In the genomic region with DNA sequence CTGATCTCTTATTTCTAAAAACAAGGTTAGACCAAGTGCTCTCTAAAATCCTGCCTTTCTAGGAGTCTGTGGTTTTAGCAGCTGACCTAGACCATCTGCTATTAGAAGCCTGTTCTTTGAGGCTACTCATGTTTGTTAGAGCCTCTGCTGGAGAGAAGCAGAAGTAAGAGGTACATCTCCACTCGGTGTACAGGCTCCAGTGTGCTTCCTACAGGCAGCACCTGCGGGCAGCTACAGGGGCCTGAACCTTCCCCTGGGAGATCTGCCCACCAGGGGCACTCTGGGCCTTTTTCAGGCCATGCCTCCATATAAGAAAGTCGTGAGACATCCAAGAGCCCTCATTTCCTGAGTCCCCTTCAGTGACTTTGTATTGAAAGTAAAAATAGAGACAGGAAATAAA, we compare ENCODE assay signal across 17 cellular contexts. TPM values are rescaled to one million over a fixed set of nuclear protein-coding genes. Genes with fewer than 3 reads are reported as not detected.
DNase-seq lines count a peak whose midpoint lies in the region; ATAC-seq, FAIRE-seq and TF ChIP-seq lines count a peak whose summit lies in the region.
"Had no signal": no experiment of that assay in that cellular context is flagged by ENCODE, and none has a peak within 500 bp of the region (broad histone marks: within the 10 kb centered on the region; RNA-seq: fewer than 3 reads in every experiment).

No MANE protein-coding gene starts in this region.

- H3K4me2 ChIP-seq in BLaER1, result peak overlapping the region; percentile 84
- no peak overlapping the region for H3K4me2 ChIP-seq in Loucy (ENCODE audit: low read depth, low read length, poor library complexity, severe bottlenecking)
- H3K4me2 ChIP-seq in K562 (ENCODE audit: insufficient read depth, low read length), result no peak overlapping the region
- H3K4me2 ChIP-seq: hepatocyte had no signal

- no peaks in the 10 kb centered on the region for H3K4me1 Mint-ChIP-seq in CD4-positive, alpha-beta memory T cell
- H3K4me1 Mint-ChIP-seq: activated CD4-positive, alpha-beta T cell treated with anti-CD3 and anti-CD28 coated beads, Interleukin-2, amount 10 ng/mL, durations not matched to agents 24 days and 14 days; natural killer cell had no signal

- ATAC-seq in GM18861 (IDR thresholded peaks at IDR 0.05; ENCODE audit: unreplicated experiment), result peak; percentile 51
- peak; percentile 50; the same call in 1 of the 3 replicates for ATAC-seq in K562
- no peak for ATAC-seq in GM19463 (IDR thresholded peaks at IDR 0.05; ENCODE audit: unreplicated experiment)
- no peak for ATAC-seq in lower lobe of right lung
- ATAC-seq: left lung, natural killer cell had no signal

- intact Hi-C loops in K562 (cut with micrococcal nuclease), result no loop called here
- intact Hi-C loops in CD4-positive, alpha-beta memory T cell (cut with micrococcal nuclease), result no loop called here
- intact Hi-C loops in lower lobe of right lung (cut with DNase I), result no loop called here

- no peaks in the 10 kb centered on the region for H3F3A ChIP-seq in Loucy (ENCODE audit: low read depth)

- no peaks in the 10 kb centered on the region for H3K9me2 ChIP-seq in Loucy (replicated peaks; ENCODE audit: low read depth, low read length)

- no peak for DNase-seq in K562 (ENCODE audit: extremely low read depth in 1 of 4, low spot score in 3 of 4)
- no peak for DNase-seq in CD4-positive, alpha-beta memory T cell
- no peak for DNase-seq in lower lobe of right lung
- DNase-seq in stimulated activated CD4-positive, alpha-beta T cell treated with anti-CD3 and anti-CD28 coated beads, Interleukin-15, amount 100 ng/mL, for 24 hours, result no peak
- DNase-seq: activated CD4-positive, alpha-beta T cell treated with anti-CD3 and anti-CD28 coated beads, Interleukin-2, amount 10 ng/mL, durations not matched to agents 24 days and 14 days; AML-193; left lung; natural killer cell; thyroid gland had no signal

- H3K9me3 ChIP-seq in BLaER1 (no peaks in the 10 kb centered on the region), Loucy (ENCODE audit: insufficient read depth, low read depth, low read length) (no peaks in the 10 kb centered on the region), K562 (replicated peaks; ENCODE audit: control insufficient read depth, insufficient read depth, low read depth, low read length) (no peaks in the 10 kb centered on the region), lower lobe of right lung (no peaks in the 10 kb centered on the region)
- H3K9me3 ChIP-seq in CD4-positive, alpha-beta memory T cell (ENCODE audit: control insufficient read depth in 1 of 2, low read length in 2 of 2), result no peaks in the 10 kb centered on the region
- H3K9me3 ChIP-seq: HAP-1, left lung, thyroid gland had no signal

- H3K4me3 Mint-ChIP-seq in CD4-positive, alpha-beta memory T cell, result no peak overlapping the region
- H3K4me3 Mint-ChIP-seq: activated CD4-positive, alpha-beta T cell treated with anti-CD3 and anti-CD28 coated beads, Interleukin-2, amount 10 ng/mL, durations not matched to agents 24 days and 14 days; activated T-helper 1 cell treated with anti-CD3 and anti-CD28 coated beads, Interleukin-12 subunit alpha, Interleukin-12 subunit beta, Interleukin-2, Interleukin-4 antibody, amounts not matched to agents 30 ng/mL and 10 ng/mL and 1 ng/mL, durations not matched to agents 14 hours and 24 hours and 36 hours; natural killer cell had no signal

- in situ Hi-C loops in K562 (cut with MboI), result no loop called here

- H3K4me3 ChIP-seq in BLaER1 (no peak overlapping the region), Loucy (ENCODE audit: low read length, poor library complexity, severe bottlenecking) (no peak overlapping the region), K562 (no peak overlapping the region), lower lobe of right lung (no peak overlapping the region)
- H3K4me3 ChIP-seq in CD4-positive, alpha-beta memory T cell (ENCODE audit: low read length in 2 of 2), result no peak overlapping the region
- H3K4me3 ChIP-seq: HAP-1, hepatocyte, left lung, thyroid gland had no signal

- H2AFZ ChIP-seq in Loucy (ENCODE audit: low read length), result no peak overlapping the region
- H2AFZ ChIP-seq in K562 (ENCODE audit: low read depth, low read length), result no peak overlapping the region
- H2AFZ ChIP-seq: hepatocyte had no signal

- WGBS in K562 (ENCODE audit: insufficient coverage, low coverage, missing lambda C conversion rate), result 6% methylated on average over 3 of the region's 3 CpGs

- no peak for FAIRE-seq in K562 (lab: Jason Lieb, UNC)

- no peaks in the 10 kb centered on the region for H3K9me3 Mint-ChIP-seq in CD4-positive, alpha-beta memory T cell
- H3K9me3 Mint-ChIP-seq: activated CD4-positive, alpha-beta T cell treated with anti-CD3 and anti-CD28 coated beads, Interleukin-2, amount 10 ng/mL, durations not matched to agents 24 days and 14 days; activated T-helper 1 cell treated with anti-CD3 and anti-CD28 coated beads, Interleukin-12 subunit alpha, Interleukin-12 subunit beta, Interleukin-2, Interleukin-4 antibody, amounts not matched to agents 30 ng/mL and 10 ng/mL and 1 ng/mL, durations not matched to agents 14 hours and 24 hours and 36 hours had no signal

- no TSS peak for BruUV-seq in K562 (replicated peaks; lab: Mats Ljungman, UMichigan)

- peaks cover 7 to 13% of the 10 kb centered on the region in 2 donors for H3K27me3 Mint-ChIP-seq in CD4-positive, alpha-beta memory T cell
- H3K27me3 Mint-ChIP-seq: activated CD4-positive, alpha-beta T cell treated with anti-CD3 and anti-CD28 coated beads, Interleukin-2, amount 10 ng/mL, durations not matched to agents 24 days and 14 days had no signal

- H3K27me3 ChIP-seq in BLaER1 (no peaks in the 10 kb centered on the region), Loucy (ENCODE audit: insufficient read depth, low read length, poor library complexity, severe bottlenecking) (no peaks in the 10 kb centered on the region), K562 (ENCODE audit: control insufficient read depth in 2 of 2, insufficient read depth in 2 of 2, low read length in 2 of 2) (no peaks in the 10 kb centered on the region; a peak in 1 of 5 replicates), lower lobe of right lung (ENCODE audit: low read depth) (no peaks in the 10 kb centered on the region)
- no peaks in the 10 kb centered on the region for H3K27me3 ChIP-seq in CD4-positive, alpha-beta memory T cell (ENCODE audit: insufficient read depth, low read length)
- H3K27me3 ChIP-seq: hepatocyte, left lung, thyroid gland had no signal

- peak overlapping the region in 1 of 7 donors; percentile 69 for H3K27ac Mint-ChIP-seq in CD4-positive, alpha-beta memory T cell
- H3K27ac Mint-ChIP-seq: activated CD4-positive, alpha-beta T cell treated with anti-CD3 and anti-CD28 coated beads, Interleukin-2, amount 10 ng/mL, durations not matched to agents 24 days and 14 days; activated T-helper 1 cell treated with anti-CD3 and anti-CD28 coated beads, Interleukin-12 subunit alpha, Interleukin-12 subunit beta, Interleukin-2, Interleukin-4 antibody, amounts not matched to agents 30 ng/mL and 10 ng/mL and 1 ng/mL, durations not matched to agents 14 hours and 24 hours and 36 hours; natural killer cell had no signal

- CTCF ChIA-PET in K562 (lab: Yijun Ruan, JAX; ENCODE audit: low intra/inter-chr PET ratio), result no interaction called here
- CTCF ChIA-PET in CD4-positive, alpha-beta memory T cell (lab: Charles Lee; ENCODE audit: partially characterized antibody), result no interaction called here

- H3K4me1 ChIP-seq in BLaER1, result peaks cover 33% of the 10 kb centered on the region
- H3K4me1 ChIP-seq in Loucy (ENCODE audit: insufficient read depth, low read length, poor library complexity, severe bottlenecking), result no peaks in the 10 kb centered on the region
- no peaks in the 10 kb centered on the region for H3K4me1 ChIP-seq in K562 (replicated peaks in 1 of 2; ENCODE audit: control insufficient read depth in 2 of 2, insufficient read depth in 2 of 2, low read length in 2 of 2)
- no peaks in the 10 kb centered on the region for H3K4me1 ChIP-seq in CD4-positive, alpha-beta memory T cell (ENCODE audit: insufficient read depth, low read length)
- no peaks in the 10 kb centered on the region for H3K4me1 ChIP-seq in lower lobe of right lung
- H3K4me1 ChIP-seq: HAP-1, thyroid gland had no signal

- H3K36me3 ChIP-seq in BLaER1, result no peaks in the 10 kb centered on the region
- H3K36me3 ChIP-seq in Loucy (ENCODE audit: insufficient read depth, low read length), result no peaks in the 10 kb centered on the region
- no peaks in the 10 kb centered on the region for H3K36me3 ChIP-seq in K562 (ENCODE audit: control insufficient read depth, insufficient read depth, low read length)
- H3K36me3 ChIP-seq in CD4-positive, alpha-beta memory T cell (ENCODE audit: insufficient read depth, low read length), result no peaks in the 10 kb centered on the region
- H3K36me3 ChIP-seq in lower lobe of right lung, result no peaks in the 10 kb centered on the region
- H3K36me3 ChIP-seq: HAP-1, left lung, thyroid gland had no signal

- H3K36me3 Mint-ChIP-seq in CD4-positive, alpha-beta memory T cell, result no peaks in the 10 kb centered on the region
- H3K36me3 Mint-ChIP-seq: natural killer cell had no signal

- POLR2A ChIA-PET in K562 (lab: Yijun Ruan, JAX), result no interaction called here
- POLR2A ChIA-PET in CD4-positive, alpha-beta memory T cell (lab: Charles Lee; ENCODE audit: partially characterized antibody), result no interaction called here

- TF ChIP-seq CTCF in Loucy (conservative IDR thresholded peaks at IDR 0.05; ENCODE audit: low read length) (peak; percentile 19; the same call in 1 of the 2 replicates), K562 (IDR thresholded peaks at IDR 0.05 in 2 of 3, conservative IDR thresholded peaks at IDR 0.05 in 1 of 3; ENCODE audit: insufficient read depth in 2 of 3, low read depth in 1 of 3, low read length in 3 of 3) (0 out of 6 replicates have a peak, but pooled peaks have one; percentile 8 to 10 (median 9)), lower lobe of right lung (IDR thresholded peaks at IDR 0.05) (no peak)

- no peaks in the 10 kb centered on the region for H3K79me2 ChIP-seq in Loucy (ENCODE audit: insufficient read depth, low read length)
- no peaks in the 10 kb centered on the region for H3K79me2 ChIP-seq in K562 (ENCODE audit: control insufficient read depth, insufficient read depth, low read length)
- H3K79me2 ChIP-seq: hepatocyte had no signal

- TF ChIP-seq POLR2A in K562 (conservative IDR thresholded peaks at IDR 0.05), result no peak

- no peak for TF ChIP-seq EP300 in K562 (IDR thresholded peaks at IDR 0.05; ENCODE audit: low read length)

- H3K27ac ChIP-seq in BLaER1 (peak overlapping the region; percentile 19; the same call in 1 of the 2 replicates), K562 (ENCODE audit: extremely low read depth, low read depth, low read length) (no peak overlapping the region), lower lobe of right lung (no peak overlapping the region)
- H3K27ac ChIP-seq in CD4-positive, alpha-beta memory T cell (ENCODE audit: low read depth, low read length), result no peak overlapping the region
- H3K27ac ChIP-seq: hepatocyte, left lung, thyroid gland had no signal

- no peaks in the 10 kb centered on the region for H3K9me1 ChIP-seq in K562 (ENCODE audit: control insufficient read depth, insufficient read depth, low read length)

- H3K9ac ChIP-seq in BLaER1 (no peak overlapping the region), Loucy (ENCODE audit: low read depth, low read length, poor library complexity, severe bottlenecking) (no peak overlapping the region), K562 (ENCODE audit: insufficient read depth in 1 of 2, low read depth in 2 of 2, low read length in 2 of 2) (no peak overlapping the region)

- TF ChIP-seq RAD21 in K562 (CRISPR knock-in tag; conservative IDR thresholded peaks at IDR 0.05 in 1 of 2, IDR thresholded peaks at IDR 0.05 in 1 of 2), result no peak

- H4K20me1 ChIP-seq in BLaER1, result no peaks in the 10 kb centered on the region
- H4K20me1 ChIP-seq in Loucy (ENCODE audit: insufficient read depth, low read length, poor library complexity, severe bottlenecking), result no peaks in the 10 kb centered on the region
- no peaks in the 10 kb centered on the region for H4K20me1 ChIP-seq in K562 (replicated peaks; ENCODE audit: control insufficient read depth, insufficient read depth, low read length)

RNA-seq across cellular contexts. Expression of a gene that starts 31.6 kb away (rescaled TPM):
- total RNA-seq in K562 (2011; cell fraction: chromatin; rRNA removed; ENCODE audit: low replicate concordance), result 0.51 and 1.4 TPM in 2 replicates
- 0.33 and 0.53 TPM in 2 replicates for total RNA-seq in K562 (2011; cell fraction: nucleolus; rRNA removed)
- total RNA-seq in K562 (2011; cell fraction: nucleoplasm; rRNA removed), result 1.2 and 2.1 TPM in 2 replicates
- total RNA-seq in K562 (2014; rRNA removed), result 0.50 and 0.65 TPM in 2 replicates
- total RNA-seq in K562 (2014; rRNA removed; fragmentation: Illumina TruSeq; extraction: Trizol), result 1.2 and 1.3 TPM in 2 replicates
- 0.83 TPM in 2 replicates for total RNA-seq in K562 (2015; rRNA removed; fragmentation: Illumina TruSeq; extraction: Trizol)
- total RNA-seq in K562 (2021), result 1.9 and 2.5 TPM in 2 replicates
- polyA plus RNA-seq in K562 (2011; rRNA removed), result 0.85 TPM in 2 replicates
- polyA plus RNA-seq in K562 (2011; cell fraction: cytosol; rRNA removed), result 0.28 and 0.63 TPM in 2 replicates
- polyA plus RNA-seq in K562 (2011; cell fraction: nucleus; rRNA removed), result 1.3 TPM in 2 replicates
- polyA plus RNA-seq in K562 (2012), result 0.83 and 0.90 TPM in 2 replicates
- 1.3 and 1.5 TPM in 2 replicates for polyA plus RNA-seq in K562 (2014; fragmentation: Illumina TruSeq; extraction: Trizol)
- polyA plus RNA-seq in K562 (2014; fragmentation: Nextera tagmentation; extraction: Ambion mirVana), result under 1 TPM; 0.27 to 0.37 TPM
- polyA plus RNA-seq in K562 (2014; rRNA removed), result 0.52 and 0.55 TPM in 2 replicates
- polyA minus RNA-seq in K562 (2011; rRNA and poly(A)+ RNA removed), result 2.4 and 2.6 TPM in 2 replicates
- 1.6 and 2.0 TPM in 2 replicates for polyA minus RNA-seq in K562 (2011; cell fraction: cytosol; rRNA and poly(A)+ RNA removed)
- polyA minus RNA-seq in K562 (2011; cell fraction: nucleus; rRNA and poly(A)+ RNA removed), result 0.94 and 1.4 TPM in 2 replicates
- not detected for total RNA-seq in CD4-positive, alpha-beta memory T cell
- not detected for polyA plus RNA-seq in CD4-positive, alpha-beta memory T cell
- 0.03 TPM for total RNA-seq in lower lobe of right lung
- total RNA-seq: activated CD4-positive, alpha-beta T cell treated with anti-CD3 and anti-CD28 coated beads, Interleukin-2, amount 10 ng/mL, durations not matched to agents 24 days and 14 days; natural killer cell; T-helper 2 cell treated with Interferon-gamma antibody and Interleukin-4, amounts not matched to agents 100 ng/mL and 5 ng/mL, for 36 hours had no signal

Comparison
In these comparisons a context has a peak if more than half of its experiments do, and no peak if none do; other contexts are left out.
1. ATAC-seq: peak in GM18861 (single experiment) and K562 (single experiment); none in GM19463 (single experiment) and lower lobe of right lung (0 of 2).